In the genomic region with DNA sequence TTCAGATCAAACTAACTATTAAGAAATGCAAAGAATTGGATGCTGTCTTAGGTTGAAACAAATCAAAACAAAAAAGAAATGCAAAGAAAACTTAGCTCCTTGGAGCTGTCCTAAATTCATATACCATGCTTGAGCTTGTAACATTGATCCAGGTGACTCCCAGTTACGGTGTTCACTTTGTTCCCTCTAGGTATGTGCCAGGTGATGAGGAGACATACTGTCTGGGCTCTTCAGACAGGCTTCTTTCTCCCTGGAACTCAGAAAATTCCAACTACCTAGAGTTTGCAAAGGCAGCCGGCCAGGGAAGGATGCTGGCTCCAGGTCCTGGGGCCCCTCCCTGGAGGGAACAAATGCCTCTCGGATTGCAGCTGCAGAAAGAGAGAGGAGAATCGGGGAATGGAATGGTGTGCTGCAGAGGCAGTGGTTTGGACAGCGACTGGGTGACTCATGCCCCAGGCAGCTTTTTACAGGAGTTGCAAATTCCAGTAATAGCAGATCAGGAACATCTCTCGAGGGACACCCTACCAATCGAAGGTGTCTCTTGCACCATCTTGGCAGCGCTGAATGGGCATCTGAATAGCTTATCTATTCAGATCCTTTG, we compare ENCODE assay signal across 1 cellular context.
A peak's percentile ranks its signal among the peaks of the same experiment; 100 is the strongest.
TF ChIP-seq lines count a peak whose summit lies in the region.

No MANE protein-coding gene starts in this region.

TF ChIP-seq in HEK293, 187 proteins besides CTCF, POLR2A, EP300 and RAD21 (continued from another document):
- TF ChIP-seq, protein P1, sequence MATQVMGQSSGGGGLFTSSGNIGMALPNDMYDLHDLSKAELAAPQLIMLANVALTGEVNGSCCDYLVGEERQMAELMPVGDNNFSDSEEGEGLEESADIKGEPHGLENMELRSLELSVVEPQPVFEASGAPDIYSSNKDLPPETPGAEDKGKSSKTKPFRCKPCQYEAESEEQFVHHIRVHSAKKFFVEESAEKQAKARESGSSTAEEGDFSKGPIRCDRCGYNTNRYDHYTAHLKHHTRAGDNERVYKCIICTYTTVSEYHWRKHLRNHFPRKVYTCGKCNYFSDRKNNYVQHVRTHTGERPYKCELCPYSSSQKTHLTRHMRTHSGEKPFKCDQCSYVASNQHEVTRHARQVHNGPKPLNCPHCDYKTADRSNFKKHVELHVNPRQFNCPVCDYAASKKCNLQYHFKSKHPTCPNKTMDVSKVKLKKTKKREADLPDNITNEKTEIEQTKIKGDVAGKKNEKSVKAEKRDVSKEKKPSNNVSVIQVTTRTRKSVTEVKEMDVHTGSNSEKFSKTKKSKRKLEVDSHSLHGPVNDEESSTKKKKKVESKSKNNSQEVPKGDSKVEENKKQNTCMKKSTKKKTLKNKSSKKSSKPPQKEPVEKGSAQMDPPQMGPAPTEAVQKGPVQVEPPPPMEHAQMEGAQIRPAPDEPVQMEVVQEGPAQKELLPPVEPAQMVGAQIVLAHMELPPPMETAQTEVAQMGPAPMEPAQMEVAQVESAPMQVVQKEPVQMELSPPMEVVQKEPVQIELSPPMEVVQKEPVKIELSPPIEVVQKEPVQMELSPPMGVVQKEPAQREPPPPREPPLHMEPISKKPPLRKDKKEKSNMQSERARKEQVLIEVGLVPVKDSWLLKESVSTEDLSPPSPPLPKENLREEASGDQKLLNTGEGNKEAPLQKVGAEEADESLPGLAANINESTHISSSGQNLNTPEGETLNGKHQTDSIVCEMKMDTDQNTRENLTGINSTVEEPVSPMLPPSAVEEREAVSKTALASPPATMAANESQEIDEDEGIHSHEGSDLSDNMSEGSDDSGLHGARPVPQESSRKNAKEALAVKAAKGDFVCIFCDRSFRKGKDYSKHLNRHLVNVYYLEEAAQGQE (tag by site-specific recombination; IDR thresholded peaks at IDR 0.05) = peak; percentile 94
- TF ChIP-seq SCRT1 (tag by site-specific recombination; IDR thresholded peaks at IDR 0.05; ENCODE audit: borderline replicate concordance) (no peak), ZBTB20 (tag by site-specific recombination; IDR thresholded peaks at IDR 0.05) (peak; percentile 72), ZNF266 (tag by site-specific recombination; IDR thresholded peaks at IDR 0.05; ENCODE audit: low read depth) (no peak), ZBTB17 (tag by site-specific recombination; IDR thresholded peaks at IDR 0.05) (peak; percentile 51), PRDM1 (tag by site-specific recombination; IDR thresholded peaks at IDR 0.05) (peak; percentile 66)
TF ChIP-seq in HEK293: peak in this region for 10.
